Comparison of ENCODE assay signal across 9 cellular contexts in genomic region chr11:116984589-116984988, GRCh38.
A peak's percentile ranks its signal among the peaks of the same experiment; 100 is the strongest.
DNase-seq lines count a peak whose midpoint lies in the region; ATAC-seq and TF ChIP-seq lines count a peak whose summit lies in the region.
"Had no signal": no experiment of that assay in that cellular context is flagged by ENCODE, and none has a peak within 500 bp of the region (broad histone marks: within the 10 kb centered on the region; RNA-seq: fewer than 3 reads in every experiment).

No MANE protein-coding gene starts in this region.

- TF ChIP-seq POLR2A in upper lobe of left lung (IDR thresholded peaks at IDR 0.05) = no peak

- H3K4me1 ChIP-seq in hepatocyte (ENCODE audit: insufficient read depth) (peaks cover 30% of the 10 kb centered on the region), upper lobe of left lung (peaks cover 31 to 59% (median 43%) of the 10 kb centered on the region in 4 donors)

- peak overlapping the region; percentile 49 for H3K27ac Mint-ChIP-seq in activated CD4-positive, alpha-beta memory T cell treated with anti-CD3 and anti-CD28 coated beads for 36 hours
- H3K27ac Mint-ChIP-seq in activated CD4-positive, alpha-beta memory T cell treated with anti-CD3 and anti-CD28 coated beads, Interleukin-2, amount 10 ng/mL, durations not matched to agents 7 days and 5 days = no peak overlapping the region

- H3K27me3 ChIP-seq in hepatocyte (no peaks in the 10 kb centered on the region), upper lobe of left lung (no peaks in the 10 kb centered on the region)

- no peaks in the 10 kb centered on the region for H3K9me2 ChIP-seq in hepatocyte (replicated peaks; ENCODE audit: insufficient read depth)

- peaks cover 75% of the 10 kb centered on the region for H3K4me1 Mint-ChIP-seq in activated CD4-positive, alpha-beta memory T cell treated with anti-CD3 and anti-CD28 coated beads for 36 hours (ENCODE audit: low read depth)
- H3K4me1 Mint-ChIP-seq in activated CD4-positive, alpha-beta memory T cell treated with anti-CD3 and anti-CD28 coated beads, Interleukin-2, amount 10 ng/mL, durations not matched to agents 7 days and 5 days = peaks cover 61% of the 10 kb centered on the region

- DNase-seq in activated CD4-positive, alpha-beta memory T cell treated with anti-CD3 and anti-CD28 coated beads for 36 hours = no peak
- DNase-seq in activated CD4-positive, alpha-beta memory T cell treated with anti-CD3 and anti-CD28 coated beads, Interleukin-2, amount 10 ng/mL, durations not matched to agents 7 days and 5 days = no peak
- DNase-seq in amniotic epithelial cell (ENCODE audit: low read depth) (peak; percentile 100), hepatocyte (ENCODE audit: low spot score) (peak; percentile 17), upper lobe of left lung (no peak), activated gamma-delta T cell treated with Interleukin-2 at 50 U/mL for 16 hours (no peak)
- DNase-seq in effector CD8-positive, alpha-beta T cell (lab: John Stamatoyannopoulos, UW) = no peak

- H3K36me3 ChIP-seq in hepatocyte (replicated peaks; ENCODE audit: insufficient read depth, low read depth) (no peaks in the 10 kb centered on the region), upper lobe of left lung (no peaks in the 10 kb centered on the region)

- 75% methylated on average over 6 of the region's 6 CpGs for WGBS in hepatocyte (ENCODE audit: low lambda C conversion rate, missing lambda C conversion rate)
- WGBS in upper lobe of left lung, 2 donors = 59 to 64% methylated on average over 6 of the region's 6 CpGs

- H3K79me2 ChIP-seq in hepatocyte = peaks cover 83% of the 10 kb centered on the region

- H3K27ac ChIP-seq in hepatocyte (no peak overlapping the region), upper lobe of left lung (peak overlapping the region in 1 of 4 donors; percentile 38)
- H3K27ac ChIP-seq: epithelial cell of prostate had no signal

- POLR2A ChIA-PET in activated CD4-positive, alpha-beta memory T cell treated with anti-CD3 and anti-CD28 coated beads for 36 hours (lab: Charles Lee) = interaction anchor here (1.0 to 1.5 kb wide), 3 partner anchors 16 to 79 kb away, joined by 3 to 5 read pairs (median 4); no protein-coding TSS in a partner anchor
- POLR2A ChIA-PET in activated CD4-positive, alpha-beta memory T cell treated with anti-CD3 and anti-CD28 coated beads, Interleukin-2, amount 10 ng/mL, durations not matched to agents 7 days and 5 days (lab: Charles Lee) = interaction anchor here (0.7 to 1.0 kb wide), 2 partner anchors 12 to 114 kb away, joined by 3 to 4 read pairs; no protein-coding TSS in a partner anchor

- no peaks in the 10 kb centered on the region for H3K9me3 ChIP-seq in hepatocyte (ENCODE audit: low read depth)
- no peaks in the 10 kb centered on the region for H3K9me3 ChIP-seq in upper lobe of left lung

- H3K27me3 Mint-ChIP-seq in activated CD4-positive, alpha-beta memory T cell treated with anti-CD3 and anti-CD28 coated beads for 36 hours = no peaks in the 10 kb centered on the region
- H3K27me3 Mint-ChIP-seq in activated CD4-positive, alpha-beta memory T cell treated with anti-CD3 and anti-CD28 coated beads, Interleukin-2, amount 10 ng/mL, durations not matched to agents 7 days and 5 days = no peaks in the 10 kb centered on the region

- TF ChIP-seq EP300 in upper lobe of left lung (IDR thresholded peaks at IDR 0.05) = no peak

- peak; percentile 57 to 85 for ATAC-seq in upper lobe of left lung (ENCODE audit: low FRiP score in 2 of 2)
- no peak for ATAC-seq in GM21367 (IDR thresholded peaks at IDR 0.05; ENCODE audit: unreplicated experiment)

- CTCF ChIA-PET in activated CD4-positive, alpha-beta memory T cell treated with anti-CD3 and anti-CD28 coated beads for 36 hours (lab: Charles Lee) = interaction anchor here (1.1 to 2.1 kb wide), 2 partner anchors 11 to 103 kb away, joined by 3 to 4 read pairs; no protein-coding TSS in a partner anchor
- CTCF ChIA-PET in activated CD4-positive, alpha-beta memory T cell treated with anti-CD3 and anti-CD28 coated beads, Interleukin-2, amount 10 ng/mL, durations not matched to agents 7 days and 5 days (lab: Charles Lee) = interaction anchor here (1.2 kb wide), 1 partner anchor 9 kb away, joined by 3 read pairs; no protein-coding TSS in a partner anchor

- H4K20me1 ChIP-seq in hepatocyte (ENCODE audit: insufficient read depth, poor library complexity, severe bottlenecking) = peaks cover 19% of the 10 kb centered on the region

- no peaks in the 10 kb centered on the region for H3K9me3 Mint-ChIP-seq in activated CD4-positive, alpha-beta memory T cell treated with anti-CD3 and anti-CD28 coated beads for 36 hours
- H3K9me3 Mint-ChIP-seq in activated CD4-positive, alpha-beta memory T cell treated with anti-CD3 and anti-CD28 coated beads, Interleukin-2, amount 10 ng/mL, durations not matched to agents 7 days and 5 days = no peaks in the 10 kb centered on the region

- no peak overlapping the region for H3K4me3 Mint-ChIP-seq in activated CD4-positive, alpha-beta memory T cell treated with anti-CD3 and anti-CD28 coated beads for 36 hours
- no peak overlapping the region for H3K4me3 Mint-ChIP-seq in activated CD4-positive, alpha-beta memory T cell treated with anti-CD3 and anti-CD28 coated beads, Interleukin-2, amount 10 ng/mL, durations not matched to agents 7 days and 5 days

- H3K36me3 Mint-ChIP-seq in activated CD4-positive, alpha-beta memory T cell treated with anti-CD3 and anti-CD28 coated beads for 36 hours = peaks cover 2% of the 10 kb centered on the region
- peaks cover 4% of the 10 kb centered on the region for H3K36me3 Mint-ChIP-seq in activated CD4-positive, alpha-beta memory T cell treated with anti-CD3 and anti-CD28 coated beads, Interleukin-2, amount 10 ng/mL, durations not matched to agents 7 days and 5 days (ENCODE audit: low read depth)

- TF ChIP-seq CTCF in hepatocyte (IDR thresholded peaks at IDR 0.05; ENCODE audit: poor library complexity) (no peak), upper lobe of left lung (IDR thresholded peaks at IDR 0.05) (no peak)

- H3K4me3 ChIP-seq in hepatocyte (no peak overlapping the region), upper lobe of left lung (no peak overlapping the region)

- no peak overlapping the region for H3K4me2 ChIP-seq in hepatocyte

- no peak overlapping the region for H2AFZ ChIP-seq in hepatocyte

- intact Hi-C loops in activated CD4-positive, alpha-beta memory T cell treated with anti-CD3 and anti-CD28 coated beads for 36 hours (cut with micrococcal nuclease) = no loop called here

Comparison
In these comparisons a context has a peak if more than half of its experiments do, and no peak if none do; other contexts are left out.
1. DNase-seq: peak in amniotic epithelial cell (single experiment) and hepatocyte (single experiment); none in activated CD4-positive, alpha-beta memory T cell treated with anti-CD3 and anti-CD28 coated beads for 36 hours (single experiment), activated CD4-positive, alpha-beta memory T cell treated with anti-CD3 and anti-CD28 coated beads, Interleukin-2, amount 10 ng/mL, durations not matched to agents 7 days and 5 days (single experiment), upper lobe of left lung (0 of 2), activated gamma-delta T cell treated with Interleukin-2 at 50 U/mL for 16 hours (single experiment) and effector CD8-positive, alpha-beta T cell (single experiment).